Comparison of ENCODE assay signal across 10 cellular contexts in genomic region chr3:13192471-13193213, GRCh38.
DNase-seq lines count a peak whose midpoint lies in the region; ATAC-seq and TF ChIP-seq lines count a peak whose summit lies in the region.
"Had no signal": no experiment of that assay in that cellular context is flagged by ENCODE, and none has a peak within 500 bp of the region (broad histone marks: within the 10 kb centered on the region; RNA-seq: fewer than 3 reads in every experiment).

No MANE protein-coding gene starts in this region.

- no peak for ATAC-seq in HG03442 (IDR thresholded peaks at IDR 0.05; ENCODE audit: unreplicated experiment)
- ATAC-seq in HG03039 (IDR thresholded peaks at IDR 0.05; ENCODE audit: unreplicated experiment), result no peak
- ATAC-seq in gastrocnemius medialis, result no peak

- TF ChIP-seq CTCF in C4-2B (conservative IDR thresholded peaks at IDR 0.05), result peak; percentile 63
- peak; percentile 75 for TF ChIP-seq CTCF in brain microvascular endothelial cell (IDR thresholded peaks at IDR 0.05; ENCODE audit: low read depth, low read length, missing control alignments)
- TF ChIP-seq CTCF in mesothelial cell of epicardium (IDR thresholded peaks at IDR 0.05; ENCODE audit: unreplicated experiment), result peak; percentile 26
- no peak for TF ChIP-seq CTCF in gastrocnemius medialis (IDR thresholded peaks at IDR 0.05 in 4 of 5, conservative IDR thresholded peaks at IDR 0.05 in 1 of 5)

- intact Hi-C loops in gastrocnemius medialis (cut with DNase I; ENCODE audit: low total_unique reads), result no loop called here

- H3K27ac ChIP-seq in C4-2B (no peak overlapping the region), brain microvascular endothelial cell (no peak overlapping the region), gastrocnemius medialis (no peak overlapping the region)
- H3K27ac ChIP-seq: epithelial cell of prostate, SJSA1 had no signal

- in situ Hi-C loops in brain microvascular endothelial cell (cut with HindIII; ENCODE audit: low pct_ligation_motif_present, low sequenced_read_pairs) (no loop called here), gastrocnemius medialis (cut with MboI; ENCODE audit: low sequenced_read_pairs in 4 of 4) (no loop called here)

- peaks cover 4% of the 10 kb centered on the region for H3K9me3 Mint-ChIP-seq in mesothelial cell of epicardium

- TF ChIP-seq POLR2A in gastrocnemius medialis (IDR thresholded peaks at IDR 0.05), result no peak

- peak; percentile 35 for TF ChIP-seq RAD21 in Ishikawa (IDR thresholded peaks at IDR 0.05; ENCODE audit: low read depth)

- TF ChIP-seq EP300 in Ishikawa (IDR thresholded peaks at IDR 0.05; ENCODE audit: borderline replicate concordance), result no peak

- H3K9me3 ChIP-seq in gastrocnemius medialis, result no peaks in the 10 kb centered on the region
- H3K9me3 ChIP-seq: SJSA1 had no signal

- H3K4me1 ChIP-seq in gastrocnemius medialis, result peaks cover 0 to 6% of the 10 kb centered on the region in 2 donors
- H3K4me1 ChIP-seq: SJSA1 had no signal

- H3K4me3 ChIP-seq in brain microvascular endothelial cell (ENCODE audit: low read depth, low read length), result no peak overlapping the region
- H3K4me3 ChIP-seq in gastrocnemius medialis, result no peak overlapping the region
- H3K4me3 ChIP-seq: SJSA1 had no signal

- H3K27me3 ChIP-seq in brain microvascular endothelial cell (replicated peaks), result no peaks in the 10 kb centered on the region
- H3K27me3 ChIP-seq in gastrocnemius medialis, result no peaks in the 10 kb centered on the region
- H3K27me3 ChIP-seq: SJSA1 had no signal

- H3K27me3 Mint-ChIP-seq in mesothelial cell of epicardium (ENCODE audit: low read depth), result no peaks in the 10 kb centered on the region

- H3K36me3 ChIP-seq in brain microvascular endothelial cell (replicated peaks) (no peaks in the 10 kb centered on the region), gastrocnemius medialis (no peaks in the 10 kb centered on the region)
- H3K36me3 ChIP-seq: SJSA1 had no signal

- no peak for DNase-seq in brain microvascular endothelial cell
- DNase-seq in mesothelial cell of epicardium (ENCODE audit: low spot score in 2 of 2, unreplicated experiment in 2 of 2), result no peak
- no peak for DNase-seq in gastrocnemius medialis
- DNase-seq in activated effector memory CD4-positive, alpha-beta T cell treated with anti-CD3 and anti-CD28 coated beads, Interleukin-2, amount 50 U/mL, for 16 hours, result no peak

- H3K4me1 Mint-ChIP-seq in mesothelial cell of epicardium, result peaks cover 2% of the 10 kb centered on the region

- H3K4me3 Mint-ChIP-seq in mesothelial cell of epicardium, result no peak overlapping the region

- H3K27ac Mint-ChIP-seq in mesothelial cell of epicardium, result no peak overlapping the region

- no peaks in the 10 kb centered on the region for H3K36me3 Mint-ChIP-seq in mesothelial cell of epicardium

TF ChIP-seq in Ishikawa, 13 proteins besides CTCF, POLR2A, EP300 and RAD21:
- TF ChIP-seq USF1 (IDR thresholded peaks at IDR 0.05) (no peak), FOXM1 (IDR thresholded peaks at IDR 0.05; ENCODE audit: borderline replicate concordance, low read depth) (no peak), ZBTB7A (IDR thresholded peaks at IDR 0.05; ENCODE audit: low read depth) (no peak), TAF1 (IDR thresholded peaks at IDR 0.05; ENCODE audit: low read depth) (no peak), CEBPB (IDR thresholded peaks at IDR 0.05) (no peak), CREB1 (IDR thresholded peaks at IDR 0.05; ENCODE audit: low read depth) (no peak), NFIC (IDR thresholded peaks at IDR 0.05) (no peak)

Comparison
In these comparisons a context has a peak if more than half of its experiments do, and no peak if none do; other contexts are left out.
1. CTCF ChIP-seq: peak in C4-2B (single experiment), brain microvascular endothelial cell (single experiment) and mesothelial cell of epicardium (single experiment); none in gastrocnemius medialis (0 of 5).